In genomic region chr2:75202359-75202758, GRCh38 we compare ENCODE assay signal across 9 cellular contexts. TPM values are rescaled to one million over a fixed set of nuclear protein-coding genes. Genes with fewer than 3 reads are reported as not detected.
"Had no signal": no experiment of that assay in that cellular context is flagged by ENCODE, and none has a peak within 500 bp of the region (broad histone marks: within the 10 kb centered on the region; RNA-seq: fewer than 3 reads in every experiment).

No MANE protein-coding gene starts in this region.

- H3K36me3 ChIP-seq: HAP-1 had no signal

- H3K4me3 ChIP-seq: GM23248, HAP-1 had no signal

- H3K27ac Mint-ChIP-seq: HFFc6, IgD-negative memory B cell had no signal

- H3K9me3 ChIP-seq: HAP-1 had no signal

- DNase-seq: GM23248, GOT3, HFFc6, KBM-7 had no signal

- H3K27ac ChIP-seq: GM23248, HL-60 had no signal

- H3K4me3 Mint-ChIP-seq: HFFc6, IgD-negative memory B cell had no signal

- H3K36me3 Mint-ChIP-seq: IgD-negative memory B cell had no signal

- H3K9me3 Mint-ChIP-seq: HFFc6 had no signal

RNA-seq across cellular contexts. Expression of gene TACR1, which starts 3.0 kb away (rescaled TPM):
- total RNA-seq: HepG2, HT1080 had no signal
